12 cellular contexts compared by ENCODE assay signal in genomic region chr5:132224721-132225120, GRCh38. TPM values are rescaled to one million over a fixed set of nuclear protein-coding genes. Genes with fewer than 3 reads are reported as not detected.
DNase-seq lines count a peak whose midpoint lies in the region; ATAC-seq and TF ChIP-seq lines count a peak whose summit lies in the region.
"Had no signal": no experiment of that assay in that cellular context is flagged by ENCODE, and none has a peak within 500 bp of the region (broad histone marks: within the 10 kb centered on the region; RNA-seq: fewer than 3 reads in every experiment).

No MANE protein-coding gene starts in this region.

- peaks cover 0 to 76% (median 33%) of the 10 kb centered on the region in 4 donors for H3K4me1 ChIP-seq in tibial nerve

- no peak for ATAC-seq in HG03378 (IDR thresholded peaks at IDR 0.05; ENCODE audit: unreplicated experiment)

- peak overlapping the region in 3 of 4 donors; percentile 88 to 95 (median 94) for H3K27ac ChIP-seq in tibial nerve

- no peaks in the 10 kb centered on the region for H3K36me3 Mint-ChIP-seq in chondrocyte (ENCODE audit: low read depth)

- TF ChIP-seq EP300 in tibial nerve (IDR thresholded peaks at IDR 0.05) = no peak

- H3K36me3 ChIP-seq in tibial nerve = no peaks in the 10 kb centered on the region
- H3K36me3 ChIP-seq: HAP-1 had no signal

- DNase-seq in NCI-H345 treated with DMSO at 0.1 percent for 48 hours (lab: John Stamatoyannopoulos, UW; ENCODE audit: unreplicated experiment) (peak; percentile 32), NCI-H345 (lab: John Stamatoyannopoulos, UW) (no peak), chondrocyte (ENCODE audit: low spot score) (no peak), mesenteric fat pad (ENCODE audit: low spot score) (peak; percentile 8), tibial nerve (ENCODE audit: low spot score in 2 of 2) (no peak), NCI-H2171 (lab: John Stamatoyannopoulos, UW) (no peak), T-helper 9 cell (no peak)
- DNase-seq: effector memory CD4-positive, alpha-beta T cell; NCI-H1048 had no signal

- no peak for TF ChIP-seq POLR2A in tibial nerve (IDR thresholded peaks at IDR 0.05)

- peak overlapping the region; percentile 82 for H3K4me3 Mint-ChIP-seq in chondrocyte (ENCODE audit: unreplicated experiment)

- TF ChIP-seq CTCF in chondrocyte (IDR thresholded peaks at IDR 0.05) (no peak), tibial nerve (IDR thresholded peaks at IDR 0.05) (no peak)

- peak overlapping the region; percentile 98 for H3K27ac Mint-ChIP-seq in chondrocyte (ENCODE audit: unreplicated experiment)

- H3K4me3 ChIP-seq in tibial nerve = no peak overlapping the region
- H3K4me3 ChIP-seq: HAP-1 had no signal

- H3K9me3 Mint-ChIP-seq in chondrocyte (ENCODE audit: low read depth) = no peaks in the 10 kb centered on the region

- no peaks in the 10 kb centered on the region for H3K27me3 Mint-ChIP-seq in chondrocyte (ENCODE audit: low read depth)

- H3K27me3 ChIP-seq in tibial nerve = no peaks in the 10 kb centered on the region

- no peaks in the 10 kb centered on the region for H3K9me3 ChIP-seq in tibial nerve
- H3K9me3 ChIP-seq: HAP-1 had no signal

- peaks cover 79% of the 10 kb centered on the region for H3K4me1 Mint-ChIP-seq in chondrocyte (ENCODE audit: low read depth)

- WGBS in tibial nerve, 2 donors = 46 to 48% methylated on average over 1 of the region's 1 CpG

RNA-seq across cellular contexts. Expression of gene P4HA2, which starts 2.9 kb away (rescaled TPM):
- total RNA-seq in chondrocyte (261 to 304 TPM (median 302 TPM) in 3 replicates), mesenteric fat pad (15.7 TPM), tibial nerve (10 to 100 TPM; 15.9 to 26.9 (median 22.8) TPM)

RNA-seq across cellular contexts. Expression of gene PDLIM4, which starts 32.8 kb away (rescaled TPM):
- 55.1 to 97.8 TPM (median 59.2 TPM) in 3 replicates for total RNA-seq in chondrocyte
- total RNA-seq in mesenteric fat pad = 23.1 TPM
- 10 to 100 TPM; 32.4 to 90.9 (median 50.8) TPM for total RNA-seq in tibial nerve
- total RNA-seq: A172 had no signal

Comparison
In these comparisons a context has a peak if more than half of its experiments do, and no peak if none do; other contexts are left out.
1. DNase-seq: peak in NCI-H345 treated with DMSO at 0.1 percent for 48 hours (single experiment) and mesenteric fat pad (single experiment); none in NCI-H345 (single experiment), chondrocyte (single experiment), tibial nerve (0 of 2), NCI-H2171 (single experiment) and T-helper 9 cell (single experiment).